ENCODE assay signal across 8 cellular contexts in the genomic region with DNA sequence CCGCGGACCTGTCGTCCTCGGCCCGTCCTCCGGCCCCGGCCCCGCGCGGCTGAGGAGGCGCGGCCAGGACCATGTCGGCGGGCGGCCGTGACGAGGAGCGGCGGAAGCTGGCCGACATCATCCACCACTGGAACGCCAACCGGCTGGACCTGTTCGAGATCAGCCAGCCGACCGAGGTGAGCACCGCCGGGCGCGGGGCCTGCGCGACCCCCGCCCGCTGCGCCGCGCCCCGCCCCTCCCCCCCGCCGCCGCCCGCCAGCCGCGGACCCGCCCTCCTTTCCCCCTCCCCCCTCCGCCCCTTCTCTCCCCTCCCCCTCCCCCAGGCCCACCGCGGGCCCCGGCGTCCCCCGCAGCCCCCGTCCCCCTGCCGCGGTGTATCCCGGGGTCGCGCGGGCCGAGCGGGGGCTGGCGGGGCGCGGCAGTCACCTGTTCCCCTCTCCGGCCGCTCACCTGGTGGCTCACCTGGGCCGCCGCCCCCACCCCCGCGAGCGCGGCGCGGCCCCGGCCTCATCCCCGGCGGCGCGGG. TPM values are rescaled to one million over a fixed set of nuclear protein-coding genes. Genes with fewer than 3 reads are reported as not detected.
A peak's percentile ranks its signal among the peaks of the same experiment; 100 is the strongest.
DNase-seq lines count a peak whose midpoint lies in the region; ATAC-seq and TF ChIP-seq lines count a peak whose summit lies in the region.

No MANE protein-coding gene starts in this region.

- CTCF ChIA-PET in IMR-90 (lab: Yijun Ruan, JAX): no interaction called here

- H3K4me1 ChIP-seq in IMR-90 (ENCODE audit: control insufficient read depth, insufficient read depth, low read length): peaks cover 2% of the 10 kb centered on the region; the same call in 1 of the 2 replicates
- H3K4me1 ChIP-seq in right lobe of liver: peaks cover 0 to 39% (median 15%) of the 10 kb centered on the region in 4 donors
- peaks cover 0 to 12% of the 10 kb centered on the region in 2 donors for H3K4me1 ChIP-seq in uterus

- H2BK5ac ChIP-seq in IMR-90 (ENCODE audit: low read depth, low read length, poor library complexity, severe bottlenecking): peak overlapping the region; percentile 72

- no peak overlapping the region for H3K23ac ChIP-seq in IMR-90 (ENCODE audit: low read depth, low read length)

- intact Hi-C loops in IMR-90 (cut with micrococcal nuclease) (loop anchor here (1.0 to 10.0 kb wide), 2 partner anchors 71 to 208 kb away; no protein-coding TSS in a partner anchor), right lobe of liver (cut with DNase I) (no loop called here), uterus (cut with DNase I; ENCODE audit: low total_unique reads) (no loop called here)

- in situ Hi-C loops in IMR-90 (cut with MboI; ENCODE audit: low sequenced_read_pairs): no loop called here

- BruUV-seq in IMR-90 (replicated peaks; lab: Mats Ljungman, UMichigan): no TSS peak

- peaks cover 16% of the 10 kb centered on the region for H4K20me1 ChIP-seq in IMR-90 (ENCODE audit: insufficient read depth, low read length)

- 0% methylated on average over 13 of the region's 77 CpGs; no CpG with 5 or more reads in 1 of the 2 experiments for WGBS in IMR-90 (ENCODE audit: extremely low coverage in 2 of 2, insufficient read length in 1 of 2), 2 experiments
- 0% methylated on average over 18 of the region's 77 CpGs for WGBS in right lobe of liver (ENCODE audit: insufficient coverage, low coverage, low lambda C conversion rate, missing lambda C conversion rate)

- H3K36me3 Mint-ChIP-seq in brain (peaks cover 10% of the 10 kb centered on the region), osteocyte (ENCODE audit: unreplicated experiment) (peaks cover 2% of the 10 kb centered on the region)

- H3K9me3 Mint-ChIP-seq in brain (peaks cover 0 to 7% (median 2%) of the 10 kb centered on the region in 5 experiments), osteocyte (ENCODE audit: unreplicated experiment) (no peaks in the 10 kb centered on the region)

- TF ChIP-seq CTCF in IMR-90 (conservative IDR thresholded peaks at IDR 0.05; ENCODE audit: low read depth, low read length): no peak
- TF ChIP-seq CTCF in brain (conservative IDR thresholded peaks at IDR 0.05): no peak
- TF ChIP-seq CTCF in right lobe of liver (IDR thresholded peaks at IDR 0.05): no peak
- TF ChIP-seq CTCF in uterus (IDR thresholded peaks at IDR 0.05): no peak
- no peak for TF ChIP-seq CTCF in osteocyte (IDR thresholded peaks at IDR 0.05)

- peak overlapping the region; percentile 100 for H3K4me3 ChIP-seq in IMR-90 (ENCODE audit: insufficient read depth, low read depth, low read length)
- H3K4me3 ChIP-seq in right lobe of liver: peak overlapping the region; percentile 32 to 67 (median 59)
- peak overlapping the region; percentile 57 to 64 for H3K4me3 ChIP-seq in uterus

- H3K36me3 ChIP-seq in IMR-90 (ENCODE audit: control insufficient read depth, insufficient read depth, low read length) (no peaks in the 10 kb centered on the region), right lobe of liver (no peaks in the 10 kb centered on the region), uterus (no peaks in the 10 kb centered on the region)

- H2BK120ac ChIP-seq in IMR-90 (ENCODE audit: low read depth, low read length): no peak overlapping the region

- peak overlapping the region; percentile 92 to 98 (median 97) for H3K4me3 Mint-ChIP-seq in brain
- H3K4me3 Mint-ChIP-seq in osteocyte (ENCODE audit: unreplicated experiment): no peak overlapping the region

- no peak for DNase-seq in activated CD4-positive, CD25-positive, alpha-beta regulatory T cell (lab: John Stamatoyannopoulos, UW)
- DNase-seq in IMR-90 (no peak), right lobe of liver (peak in 1 of 3 donors; percentile 54), uterus (peak; percentile 26 to 43), osteocyte (ENCODE audit: extremely low spot score, unreplicated experiment) (no peak)

- H3K4me1 Mint-ChIP-seq in brain (peaks cover 65% of the 10 kb centered on the region), osteocyte (ENCODE audit: unreplicated experiment) (peaks cover 42% of the 10 kb centered on the region)

- H3K4me2 ChIP-seq in IMR-90 (ENCODE audit: low read depth, low read length): 0 out of 2 replicates have a peak overlapping the region, but pooled peaks have one; percentile 37

- H2AFZ ChIP-seq in IMR-90 (replicated peaks; ENCODE audit: low read length, poor library complexity): peak overlapping the region; percentile 92

- no peaks in the 10 kb centered on the region; the same call in 1 of the 2 replicates for H3K27me3 ChIP-seq in IMR-90 (ENCODE audit: control insufficient read depth, insufficient read depth, low read length)
- no peaks in the 10 kb centered on the region for H3K27me3 ChIP-seq in right lobe of liver
- no peaks in the 10 kb centered on the region for H3K27me3 ChIP-seq in uterus

- no peak for TF ChIP-seq POLR2A in IMR-90 (IDR thresholded peaks at IDR 0.05; ENCODE audit: low read depth, low read length)
- no peak for TF ChIP-seq POLR2A in right lobe of liver (IDR thresholded peaks at IDR 0.05)
- TF ChIP-seq POLR2A in uterus (IDR thresholded peaks at IDR 0.05): no peak

- peaks cover 3 to 13% of the 10 kb centered on the region in 2 experiments for H3K79me1 ChIP-seq in IMR-90 (ENCODE audit: low read depth in 1 of 2, low read length in 2 of 2)

- peaks cover 3% of the 10 kb centered on the region for H3K27me3 Mint-ChIP-seq in brain
- no peaks in the 10 kb centered on the region for H3K27me3 Mint-ChIP-seq in osteocyte (ENCODE audit: unreplicated experiment)

- no peak overlapping the region for H4K8ac ChIP-seq in IMR-90 (ENCODE audit: low read depth in 2 of 2, low read length in 2 of 2)

- no peaks in the 10 kb centered on the region for H3K9me1 ChIP-seq in IMR-90 (ENCODE audit: insufficient read depth, low read length)

- H2AK9ac ChIP-seq in IMR-90 (replicated peaks; ENCODE audit: low read depth, low read length, poor library complexity): peak overlapping the region; percentile 25

- H3K4ac ChIP-seq in IMR-90 (ENCODE audit: low read depth, low read length): no peak overlapping the region

- H3K27ac ChIP-seq in IMR-90 (ENCODE audit: insufficient read depth, low read length): no peak overlapping the region; the same call in 1 of the 2 replicates
- H3K27ac ChIP-seq in right lobe of liver: peak overlapping the region in 1 of 3 donors; percentile 91
- H3K27ac ChIP-seq in uterus: peak overlapping the region; percentile 81 to 82

- H3K9ac ChIP-seq in IMR-90 (ENCODE audit: low read depth, low read length): peak overlapping the region; percentile 69; the same call in 1 of the 2 replicates

- no peak for TF ChIP-seq RAD21 in IMR-90 (IDR thresholded peaks at IDR 0.05; ENCODE audit: low read length)

- H2BK20ac ChIP-seq in IMR-90 (ENCODE audit: low read depth, low read length): no peak overlapping the region

- dilution Hi-C loops in IMR-90 (cut with HindIII; ENCODE audit: low sequenced_read_pairs, unreplicated experiment): no loop called here

- H2AK5ac ChIP-seq in IMR-90 (ENCODE audit: low read depth, low read length): no peak overlapping the region

- H3K14ac ChIP-seq in IMR-90 (replicated peaks; ENCODE audit: low read depth, low read length): no peak overlapping the region

- H3K9me3 ChIP-seq in IMR-90 (ENCODE audit: control insufficient read depth, insufficient read depth, low read length) (no peaks in the 10 kb centered on the region), right lobe of liver (no peaks in the 10 kb centered on the region), uterus (no peaks in the 10 kb centered on the region)

- no peak overlapping the region for H4K5ac ChIP-seq in IMR-90 (ENCODE audit: low read depth, low read length)

- no peak overlapping the region for H4K91ac ChIP-seq in IMR-90 (ENCODE audit: insufficient read depth, low read depth, low read length)

- no peak overlapping the region for H3K56ac ChIP-seq in IMR-90 (ENCODE audit: extremely low read depth, insufficient read depth, low read length)

- ATAC-seq in activated CD4-positive, CD25-positive, alpha-beta regulatory T cell treated with anti-CD3 and anti-CD28 coated beads, Interleukin-2, amount 50 U/mL, for 24 hours: peak; percentile 13 to 25
- peak; percentile 20 for ATAC-seq in GM21825 (IDR thresholded peaks at IDR 0.05; ENCODE audit: unreplicated experiment)
- ATAC-seq in IMR-90 (ENCODE audit: low read depth): peak; percentile 62
- ATAC-seq in right lobe of liver: peak in 1 of 4 donors; percentile 2

- POLR2A ChIA-PET in IMR-90 (lab: Charles Lee; ENCODE audit: unreplicated experiment): no interaction called here

- H3K27ac Mint-ChIP-seq in brain (peak overlapping the region in 1 of 5 experiments; percentile 97), osteocyte (ENCODE audit: unreplicated experiment) (no peak overlapping the region)

- no peak overlapping the region for H3K18ac ChIP-seq in IMR-90 (ENCODE audit: low read depth, low read length)

- H2BK15ac ChIP-seq in IMR-90 (ENCODE audit: low read depth, low read length): no peak overlapping the region; the same call in 2 of the 3 replicates

TF ChIP-seq in IMR-90, 13 proteins besides CTCF, POLR2A, EP300 and RAD21 (continues in another document):
- no peak for TF ChIP-seq MAFK (IDR thresholded peaks at IDR 0.05; ENCODE audit: low read depth, low read length)
- no peak for TF ChIP-seq CHD1 (IDR thresholded peaks at IDR 0.05; ENCODE audit: low read depth, low read length)
- TF ChIP-seq RFX5 (IDR thresholded peaks at IDR 0.05; ENCODE audit: low read depth, low read length): no peak
- no peak for TF ChIP-seq CEBPB (IDR thresholded peaks at IDR 0.05; ENCODE audit: low read depth, low read length)
- TF ChIP-seq RCOR1 (IDR thresholded peaks at IDR 0.05; ENCODE audit: insufficient replicate concordance, low read length): no peak
- TF ChIP-seq, protein P1, sequence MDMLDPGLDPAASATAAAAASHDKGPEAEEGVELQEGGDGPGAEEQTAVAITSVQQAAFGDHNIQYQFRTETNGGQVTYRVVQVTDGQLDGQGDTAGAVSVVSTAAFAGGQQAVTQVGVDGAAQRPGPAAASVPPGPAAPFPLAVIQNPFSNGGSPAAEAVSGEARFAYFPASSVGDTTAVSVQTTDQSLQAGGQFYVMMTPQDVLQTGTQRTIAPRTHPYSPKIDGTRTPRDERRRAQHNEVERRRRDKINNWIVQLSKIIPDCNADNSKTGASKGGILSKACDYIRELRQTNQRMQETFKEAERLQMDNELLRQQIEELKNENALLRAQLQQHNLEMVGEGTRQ (IDR thresholded peaks at IDR 0.05; ENCODE audit: low read depth, low read length): no peak
- no peak for TF ChIP-seq NFE2L2 (IDR thresholded peaks at IDR 0.05; ENCODE audit: low read depth, low read length)

RNA-seq across cellular contexts. Expression of a gene that starts 0.4 kb away (rescaled TPM):
- total RNA-seq in IMR-90 (2012; rRNA removed) (20.8 and 23.3 TPM in 2 replicates), right lobe of liver (100 to 1,000 TPM in 1 of 6 experiments, 10 to 100 TPM in 5; 77.0 to 106 (median 85.5) TPM), uterus (100 to 1,000 TPM in 2 of 4 donors, 10 to 100 TPM in 2; 64.6 to 210 (median 120) TPM), osteocyte (67.3 and 72.2 TPM in 2 replicates)
- polyA plus RNA-seq in IMR-90 (2012; rRNA removed) (11.6 and 12.4 TPM in 2 replicates), brain (ENCODE audit: insufficient read depth, low read depth, low replicate concordance) (50.8 TPM)
- 3.8 and 5.4 TPM in 2 replicates for polyA plus RNA-seq in IMR-90 (2012; cell fraction: cytosol; rRNA removed)
- polyA plus RNA-seq in IMR-90 (2012; cell fraction: nucleus; rRNA removed; ENCODE audit: low replicate concordance): 13.6 and 53.3 TPM in 2 replicates

Comparison
In these comparisons a context has a peak if more than half of its experiments do, and no peak if none do; other contexts are left out.
1. DNase-seq: peak in uterus (2 of 2); none in activated CD4-positive, CD25-positive, alpha-beta regulatory T cell (0 of 4), IMR-90 (single experiment) and osteocyte (single experiment).
2. Peak in every context shown above with its lines, with median percentiles within 50 percentile points of each other: H3K4me3 ChIP-seq.